19 cellular contexts compared by ENCODE assay signal in the genomic region with DNA sequence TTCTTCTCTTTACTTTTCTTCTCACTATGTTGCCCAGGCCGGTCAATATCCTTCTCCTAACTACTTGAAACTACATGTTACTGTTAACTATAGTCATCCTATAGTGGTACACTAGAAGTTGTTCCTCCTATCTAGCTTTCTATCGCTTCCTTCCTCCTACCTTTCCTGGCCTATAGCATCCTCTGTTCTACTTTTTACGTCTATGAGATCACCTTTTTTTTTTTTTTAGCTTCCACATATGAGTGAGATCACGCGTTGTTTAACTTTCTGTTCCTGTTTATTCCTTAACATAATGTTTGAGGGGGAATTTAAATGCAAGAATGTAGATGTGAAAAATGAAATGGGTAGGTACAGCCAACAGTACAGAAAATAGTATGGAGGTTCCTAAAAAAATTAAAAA. TPM values are rescaled to one million over a fixed set of nuclear protein-coding genes. Genes with fewer than 3 reads are reported as not detected.
DNase-seq lines count a peak whose midpoint lies in the region; ATAC-seq and TF ChIP-seq lines count a peak whose summit lies in the region.
"Had no signal": no experiment of that assay in that cellular context is flagged by ENCODE, and none has a peak within 500 bp of the region (broad histone marks: within the 10 kb centered on the region; RNA-seq: fewer than 3 reads in every experiment).

No MANE protein-coding gene starts in this region.

- H3K27me3 ChIP-seq in OCI-LY3 (ENCODE audit: low read depth, low read length), result peaks cover 3% of the 10 kb centered on the region; the same call in 1 of the 2 replicates
- no peaks in the 10 kb centered on the region for H3K27me3 ChIP-seq in A673 (replicated peaks; ENCODE audit: insufficient read depth, low read depth, low read length, poor library complexity)
- H3K27me3 ChIP-seq: BE2C had no signal

- peak overlapping the region; percentile 5 for H3K27ac Mint-ChIP-seq in activated T-cell treated with anti-CD3 and anti-CD28 coated beads, Interleukin-2, amount 50 U/mL, for 72 hours
- H3K27ac Mint-ChIP-seq in memory B cell (no peak overlapping the region), glutamatergic neuron (ENCODE audit: unreplicated experiment) (no peak overlapping the region)
- no peak overlapping the region for H3K27ac Mint-ChIP-seq in activated CD8-positive, alpha-beta memory T cell treated with anti-CD3 and anti-CD28 coated beads, Interleukin-2, amount 10 ng/mL, durations not matched to agents 7 days and 5 days
- H3K27ac Mint-ChIP-seq: CD8-positive, alpha-beta T cell; H9 had no signal

- H3K9me3 ChIP-seq in OCI-LY3 (ENCODE audit: insufficient read depth, low read length) (no peaks in the 10 kb centered on the region), A673 (ENCODE audit: low read depth, low read length, poor library complexity, severe bottlenecking) (no peaks in the 10 kb centered on the region)
- H3K9me3 ChIP-seq: BE2C had no signal

- peak overlapping the region; percentile 25 for H3K4me3 ChIP-seq in OCI-LY3 (ENCODE audit: low read length)
- H3K4me3 ChIP-seq in A673 (ENCODE audit: low read depth, low read length, poor library complexity, severe bottlenecking), result no peak overlapping the region

- H3K79me2 ChIP-seq in OCI-LY3 (ENCODE audit: low read length), result no peaks in the 10 kb centered on the region

- no peak overlapping the region for H3K9ac ChIP-seq in OCI-LY3 (ENCODE audit: low read length)

- H3K36me3 ChIP-seq in OCI-LY3 (replicated peaks; ENCODE audit: low read depth, low read length), result no peaks in the 10 kb centered on the region
- H3K36me3 ChIP-seq in A673 (ENCODE audit: insufficient read depth, low read length, poor library complexity, severe bottlenecking), result no peaks in the 10 kb centered on the region
- H3K36me3 ChIP-seq: BE2C had no signal

- POLR2A ChIA-PET in A673 (lab: Charles Lee; ENCODE audit: low non-redundant PET), result no interaction called here

- H3K4me2 ChIP-seq in OCI-LY3 (ENCODE audit: low read length), result peak overlapping the region; percentile 51

- BruUV-seq in A673 (replicated peaks; lab: Mats Ljungman, UMichigan), result no TSS peak

- peak overlapping the region; percentile 30 for H3K27ac ChIP-seq in OCI-LY3 (ENCODE audit: low read length)
- no peak overlapping the region for H3K27ac ChIP-seq in A673 (ENCODE audit: low read depth, low read length, poor library complexity, severe bottlenecking)

- no peak for DNase-seq in activated T-cell treated with anti-CD3 and anti-CD28 coated beads, Interleukin-2, amount 50 U/mL, for 72 hours
- no peak for DNase-seq in activated T-cell treated with anti-CD3 and anti-CD28 coated beads, Interleukin-2, amount 50 U/mL, for 4 hours
- DNase-seq in memory B cell (ENCODE audit: low spot score in 2 of 2) (no peak), iPS-NIHi7 (ENCODE audit: extremely low spot score) (no peak), glutamatergic neuron (no peak), A673 (ENCODE audit: low spot score) (no peak)
- no peak for DNase-seq in activated CD8-positive, alpha-beta memory T cell treated with anti-CD3 and anti-CD28 coated beads, Interleukin-2, amount 10 ng/mL, durations not matched to agents 7 days and 5 days
- DNase-seq: 8988T; BE2C; CD8-positive, alpha-beta T cell; H9; IMR-90; NCI-H1092 treated with DMSO at 0.1 percent for 48 hours; NCI-H146; NCI-H510A treated with DMSO at 0.1 percent for 48 hours; NCI-H82; SW 1271 had no signal

- intact Hi-C loops in A673 (cut with micrococcal nuclease; ENCODE audit: unreplicated experiment), result no loop called here

- no peak for ATAC-seq in activated T-cell treated with anti-CD3 and anti-CD28 coated beads, Interleukin-2, amount 50 U/mL, for 72 hours (replicated peaks in 1 of 2)
- no peak for ATAC-seq in activated T-cell treated with anti-CD3 and anti-CD28 coated beads, Interleukin-2, amount 50 U/mL, for 4 hours
- ATAC-seq in memory B cell (ENCODE audit: low read depth), result peak; percentile 75
- ATAC-seq in activated CD8-positive, alpha-beta memory T cell treated with anti-CD3 and anti-CD28 coated beads, Interleukin-2, amount 10 ng/mL, durations not matched to agents 7 days and 5 days, result no peak
- ATAC-seq: CD8-positive, alpha-beta T cell; Panc1 had no signal

- TF ChIP-seq CTCF in OCI-LY3 (IDR thresholded peaks at IDR 0.05; ENCODE audit: low read depth, low read length) (no peak), glutamatergic neuron (IDR thresholded peaks at IDR 0.05; ENCODE audit: partially characterized antibody, unreplicated experiment) (no peak), A673 (conservative IDR thresholded peaks at IDR 0.05; ENCODE audit: low read depth, low read length) (no peak)

- H3K4me1 ChIP-seq in OCI-LY3 (ENCODE audit: low read length) (peaks cover 13% of the 10 kb centered on the region), A673 (ENCODE audit: insufficient read depth, low read length, poor library complexity, severe bottlenecking) (no peaks in the 10 kb centered on the region)

- H2AFZ ChIP-seq in OCI-LY3 (ENCODE audit: low read depth, low read length), result peak overlapping the region; percentile 74

- H3K36me3 Mint-ChIP-seq in activated T-cell treated with anti-CD3 and anti-CD28 coated beads, Interleukin-2, amount 50 U/mL, for 72 hours (ENCODE audit: insufficient read depth in 2 of 2), result no peaks in the 10 kb centered on the region
- no peaks in the 10 kb centered on the region for H3K36me3 Mint-ChIP-seq in activated T-cell treated with anti-CD3 and anti-CD28 coated beads, Interleukin-2, amount 50 U/mL, for 4 hours (ENCODE audit: insufficient read depth)
- peaks cover 1% of the 10 kb centered on the region for H3K36me3 Mint-ChIP-seq in memory B cell
- no peaks in the 10 kb centered on the region for H3K36me3 Mint-ChIP-seq in glutamatergic neuron (ENCODE audit: unreplicated experiment)
- no peaks in the 10 kb centered on the region for H3K36me3 Mint-ChIP-seq in activated CD8-positive, alpha-beta memory T cell treated with anti-CD3 and anti-CD28 coated beads, Interleukin-2, amount 10 ng/mL, durations not matched to agents 7 days and 5 days
- H3K36me3 Mint-ChIP-seq: CD8-positive, alpha-beta T cell had no signal

- H3K9me3 Mint-ChIP-seq in activated T-cell treated with anti-CD3 and anti-CD28 coated beads, Interleukin-2, amount 50 U/mL, for 72 hours, result no peaks in the 10 kb centered on the region
- no peaks in the 10 kb centered on the region for H3K9me3 Mint-ChIP-seq in activated T-cell treated with anti-CD3 and anti-CD28 coated beads, Interleukin-2, amount 50 U/mL, for 4 hours
- H3K9me3 Mint-ChIP-seq in memory B cell (peaks cover 4% of the 10 kb centered on the region), glutamatergic neuron (ENCODE audit: unreplicated experiment) (no peaks in the 10 kb centered on the region)
- no peaks in the 10 kb centered on the region for H3K9me3 Mint-ChIP-seq in activated CD8-positive, alpha-beta memory T cell treated with anti-CD3 and anti-CD28 coated beads, Interleukin-2, amount 10 ng/mL, durations not matched to agents 7 days and 5 days (ENCODE audit: low read depth)
- H3K9me3 Mint-ChIP-seq: CD8-positive, alpha-beta T cell; H9 had no signal

- H3K4me1 Mint-ChIP-seq in activated T-cell treated with anti-CD3 and anti-CD28 coated beads, Interleukin-2, amount 50 U/mL, for 72 hours (ENCODE audit: low read depth), result no peaks in the 10 kb centered on the region
- no peaks in the 10 kb centered on the region for H3K4me1 Mint-ChIP-seq in activated T-cell treated with anti-CD3 and anti-CD28 coated beads, Interleukin-2, amount 50 U/mL, for 4 hours (ENCODE audit: low read depth)
- H3K4me1 Mint-ChIP-seq in memory B cell (peaks cover 7% of the 10 kb centered on the region), glutamatergic neuron (ENCODE audit: low read depth, unreplicated experiment) (no peaks in the 10 kb centered on the region)
- no peaks in the 10 kb centered on the region for H3K4me1 Mint-ChIP-seq in activated CD8-positive, alpha-beta memory T cell treated with anti-CD3 and anti-CD28 coated beads, Interleukin-2, amount 10 ng/mL, durations not matched to agents 7 days and 5 days

- H3K27me3 Mint-ChIP-seq in activated T-cell treated with anti-CD3 and anti-CD28 coated beads, Interleukin-2, amount 50 U/mL, for 72 hours (ENCODE audit: low read depth), result peaks cover 14% of the 10 kb centered on the region
- peaks cover 4% of the 10 kb centered on the region for H3K27me3 Mint-ChIP-seq in activated T-cell treated with anti-CD3 and anti-CD28 coated beads, Interleukin-2, amount 50 U/mL, for 4 hours (ENCODE audit: low read depth)
- H3K27me3 Mint-ChIP-seq in memory B cell, result peaks cover 6% of the 10 kb centered on the region
- peaks cover 4% of the 10 kb centered on the region for H3K27me3 Mint-ChIP-seq in glutamatergic neuron (ENCODE audit: unreplicated experiment)
- peaks cover 37% of the 10 kb centered on the region for H3K27me3 Mint-ChIP-seq in activated CD8-positive, alpha-beta memory T cell treated with anti-CD3 and anti-CD28 coated beads, Interleukin-2, amount 10 ng/mL, durations not matched to agents 7 days and 5 days

- no peak overlapping the region for H3K4me3 Mint-ChIP-seq in activated T-cell treated with anti-CD3 and anti-CD28 coated beads, Interleukin-2, amount 50 U/mL, for 72 hours
- no peak overlapping the region for H3K4me3 Mint-ChIP-seq in activated T-cell treated with anti-CD3 and anti-CD28 coated beads, Interleukin-2, amount 50 U/mL, for 4 hours
- H3K4me3 Mint-ChIP-seq in memory B cell (no peak overlapping the region), glutamatergic neuron (ENCODE audit: unreplicated experiment) (no peak overlapping the region)
- H3K4me3 Mint-ChIP-seq in activated CD8-positive, alpha-beta memory T cell treated with anti-CD3 and anti-CD28 coated beads, Interleukin-2, amount 10 ng/mL, durations not matched to agents 7 days and 5 days, result no peak overlapping the region
- H3K4me3 Mint-ChIP-seq: CD8-positive, alpha-beta T cell; H9 had no signal

- CTCF ChIA-PET in A673 (lab: Charles Lee), result no interaction called here
- CTCF ChIA-PET in activated CD8-positive, alpha-beta memory T cell treated with anti-CD3 and anti-CD28 coated beads, Interleukin-2, amount 10 ng/mL, durations not matched to agents 7 days and 5 days (lab: Charles Lee), result interaction anchor here (0.6 to 1.4 kb wide), 3 partner anchors 10 to 221 kb away, joined by 3 to 4 read pairs (median 3); a partner anchor contains a TSS

- H4K20me1 ChIP-seq in OCI-LY3 (ENCODE audit: insufficient read depth, low read length), result no peaks in the 10 kb centered on the region

RNA-seq across cellular contexts. Expression of a gene that starts 30.5 kb away (rescaled TPM):
- total RNA-seq in activated T-cell treated with anti-CD3 and anti-CD28 coated beads, Interleukin-2, amount 50 U/mL, for 72 hours, result 10 to 100 TPM; 13.4 to 18.9 TPM
- 1 to 10 TPM; 1.3 to 3.1 (median 1.8) TPM for total RNA-seq in activated T-cell treated with anti-CD3 and anti-CD28 coated beads, Interleukin-2, amount 50 U/mL, for 4 hours
- total RNA-seq in glutamatergic neuron (ENCODE audit: unreplicated experiment) (20.8 TPM), A673 (2021) (0.60 and 0.96 TPM in 2 replicates)
- total RNA-seq in activated CD8-positive, alpha-beta memory T cell treated with anti-CD3 and anti-CD28 coated beads, Interleukin-2, amount 10 ng/mL, durations not matched to agents 7 days and 5 days, result 10 to 100 TPM in 1 of 2 experiments, 1 to 10 TPM in 1; 9.9 to 12.3 TPM
